In the genomic region with DNA sequence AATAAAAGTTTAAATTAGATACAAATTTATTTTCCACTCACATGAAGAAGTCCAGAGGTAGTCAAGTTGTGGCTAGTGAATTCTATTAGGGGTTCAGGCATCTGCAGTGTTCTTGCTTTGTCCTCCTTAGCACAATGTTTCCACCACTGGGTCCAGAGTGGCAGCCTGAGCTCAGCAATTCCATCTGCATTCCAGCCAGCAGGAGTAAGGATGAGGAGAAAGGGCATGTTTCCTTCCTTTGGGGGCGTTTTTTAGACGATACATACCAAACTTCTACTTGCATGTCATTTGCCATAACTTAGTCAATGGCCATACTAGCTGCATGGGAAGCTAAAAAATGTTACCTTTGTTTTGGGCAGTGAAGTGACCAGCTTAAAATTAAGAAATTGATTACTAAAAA, we compare ENCODE assay signal across 1 cellular context.
TF ChIP-seq lines count a peak whose summit lies in the region.

No MANE protein-coding gene starts in this region.

TF ChIP-seq in SK-N-SH, 30 proteins besides CTCF, POLR2A, EP300 and RAD21 (continued from another document):
- TF ChIP-seq TCF12 (IDR thresholded peaks at IDR 0.05) = no peak
